17 cellular contexts compared by ENCODE assay signal in the genomic region with DNA sequence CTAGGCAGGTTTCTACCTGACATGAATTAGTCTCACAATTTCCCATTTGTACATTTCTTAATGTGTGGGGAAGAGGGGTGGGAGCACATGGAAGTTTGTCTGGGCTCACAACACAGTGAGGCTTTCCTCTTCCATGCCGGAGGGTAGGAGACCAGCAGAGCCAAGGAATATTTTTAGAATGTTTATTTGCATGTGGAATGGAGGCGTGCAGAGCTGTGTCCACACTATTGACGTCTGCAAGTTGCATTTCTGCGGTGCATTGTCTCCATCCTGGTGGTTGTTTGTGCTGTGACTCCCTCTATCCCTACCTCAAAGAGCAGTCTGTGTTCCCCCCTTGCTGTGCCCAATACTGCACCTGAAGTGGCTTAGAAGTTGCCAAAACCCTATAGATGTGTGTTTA.
DNase-seq lines count a peak whose midpoint lies in the region; ATAC-seq and TF ChIP-seq lines count a peak whose summit lies in the region.
"Had no signal": no experiment of that assay in that cellular context is flagged by ENCODE, and none has a peak within 500 bp of the region (broad histone marks: within the 10 kb centered on the region; RNA-seq: fewer than 3 reads in every experiment).

No MANE protein-coding gene starts in this region.

- peak overlapping the region in 1 of 2 experiments; percentile 4 for H3K18ac ChIP-seq in mesenchymal stem cell (ENCODE audit: low read depth in 1 of 2, low read length in 2 of 2)

- H3K27ac ChIP-seq in mesenchymal stem cell (ENCODE audit: low read length, poor library complexity, severe bottlenecking): no peak overlapping the region
- H3K27ac ChIP-seq: 22Rv1; A549; BLaER1 treated with 17β-estradiol and CSF1 and Interleukin-3, amounts not matched to agents 10 nM and 100 nM had no signal

- H3K27ac Mint-ChIP-seq in T-helper 2 cell treated with Interferon-gamma antibody and Interleukin-4, amounts not matched to agents 5 μg/mL and 100 μg/mL, for 36 hours: no peak overlapping the region
- no peak overlapping the region for H3K27ac Mint-ChIP-seq in activated naive CD8-positive, alpha-beta T cell treated with anti-CD3 and anti-CD28 coated beads for 36 hours
- H3K27ac Mint-ChIP-seq: B cell; CD8-positive, alpha-beta T cell had no signal

- H3K23ac ChIP-seq in mesenchymal stem cell (ENCODE audit: low read length in 2 of 2): no peak overlapping the region

- no peak for TF ChIP-seq CTCF in astrocyte of the spinal cord (IDR thresholded peaks at IDR 0.05; ENCODE audit: low read depth, low read length)

- WGBS in mesenchymal stem cell: 81% methylated on average over 4 of the region's 4 CpGs

- peak; percentile 4 for DNase-seq in NCI-H2107 treated with DMSO at 0.1 percent for 48 hours (lab: John Stamatoyannopoulos, UW; ENCODE audit: unreplicated experiment)
- DNase-seq in NCI-H2107 (lab: John Stamatoyannopoulos, UW): no peak
- peak; percentile 23 for DNase-seq in astrocyte of the spinal cord (ENCODE audit: low read depth, low spot score)
- DNase-seq in mesenchymal stem cell: peak; percentile 40
- DNase-seq in T-helper 2 cell treated with Interferon-gamma antibody and Interleukin-4, amounts not matched to agents 5 μg/mL and 100 μg/mL, for 36 hours (ENCODE audit: low spot score): no peak
- no peak for DNase-seq in activated naive CD8-positive, alpha-beta T cell treated with anti-CD3 and anti-CD28 coated beads for 36 hours
- DNase-seq: Calu3; CD8-positive, alpha-beta T cell; DMS79 treated with DMSO at 0.1 percent for 48 hours; GF-D8; GOT3; H7 had no signal

- no peaks in the 10 kb centered on the region for H3K36me3 ChIP-seq in mesenchymal stem cell (ENCODE audit: control insufficient read depth in 1 of 2, insufficient read depth in 2 of 2, low read depth in 1 of 2, low read length in 2 of 2)
- H3K36me3 ChIP-seq: BLaER1 treated with 17β-estradiol and CSF1 and Interleukin-3, amounts not matched to agents 10 nM and 100 nM had no signal

- H2AFZ ChIP-seq in mesenchymal stem cell (ENCODE audit: low read depth, low read length): no peak overlapping the region

- H3K4me3 ChIP-seq in astrocyte of the spinal cord (ENCODE audit: low read depth, low read length): no peak overlapping the region
- H3K4me3 ChIP-seq in mesenchymal stem cell (ENCODE audit: insufficient read depth in 1 of 2, low read depth in 1 of 2, low read length in 2 of 2): no peak overlapping the region
- H3K4me3 ChIP-seq: A549; BLaER1 treated with 17β-estradiol and CSF1 and Interleukin-3, amounts not matched to agents 10 nM and 100 nM had no signal

- H2BK120ac ChIP-seq in mesenchymal stem cell (ENCODE audit: low read depth, low read length): no peak overlapping the region

- no peak overlapping the region for H3K9ac ChIP-seq in mesenchymal stem cell (ENCODE audit: low read length)
- H3K9ac ChIP-seq: BLaER1 treated with 17β-estradiol and CSF1 and Interleukin-3, amounts not matched to agents 10 nM and 100 nM had no signal

- H3K79me1 ChIP-seq in mesenchymal stem cell (replicated peaks; ENCODE audit: low read length, poor library complexity, severe bottlenecking): no peaks in the 10 kb centered on the region

- no peaks in the 10 kb centered on the region for H3K4me1 Mint-ChIP-seq in T-helper 2 cell treated with Interferon-gamma antibody and Interleukin-4, amounts not matched to agents 5 μg/mL and 100 μg/mL, for 36 hours (ENCODE audit: low read depth)
- no peaks in the 10 kb centered on the region for H3K4me1 Mint-ChIP-seq in activated naive CD8-positive, alpha-beta T cell treated with anti-CD3 and anti-CD28 coated beads for 36 hours
- H3K4me1 Mint-ChIP-seq: B cell had no signal

- H3K14ac ChIP-seq in mesenchymal stem cell (ENCODE audit: low read length in 2 of 2): no peak overlapping the region

- H3K36me3 Mint-ChIP-seq in T-helper 2 cell treated with Interferon-gamma antibody and Interleukin-4, amounts not matched to agents 5 μg/mL and 100 μg/mL, for 36 hours (ENCODE audit: low read depth): no peaks in the 10 kb centered on the region
- no peaks in the 10 kb centered on the region for H3K36me3 Mint-ChIP-seq in activated naive CD8-positive, alpha-beta T cell treated with anti-CD3 and anti-CD28 coated beads for 36 hours
- H3K36me3 Mint-ChIP-seq: CD8-positive, alpha-beta T cell had no signal

- H3K27me3 Mint-ChIP-seq in T-helper 2 cell treated with Interferon-gamma antibody and Interleukin-4, amounts not matched to agents 5 μg/mL and 100 μg/mL, for 36 hours (ENCODE audit: low read depth): no peaks in the 10 kb centered on the region
- H3K27me3 Mint-ChIP-seq in activated naive CD8-positive, alpha-beta T cell treated with anti-CD3 and anti-CD28 coated beads for 36 hours: no peaks in the 10 kb centered on the region
- H3K27me3 Mint-ChIP-seq: B cell had no signal

- in situ Hi-C loops in astrocyte of the spinal cord (cut with HindIII; ENCODE audit: low sequenced_read_pairs): no loop called here

- H2BK5ac ChIP-seq in mesenchymal stem cell (ENCODE audit: low read depth, low read length, poor library complexity, severe bottlenecking): no peak overlapping the region

- H3K27me3 ChIP-seq in mesenchymal stem cell (ENCODE audit: control insufficient read depth in 1 of 2, insufficient read depth in 1 of 2, low read length in 2 of 2): no peaks in the 10 kb centered on the region
- H3K27me3 ChIP-seq: BLaER1 treated with 17β-estradiol and CSF1 and Interleukin-3, amounts not matched to agents 10 nM and 100 nM had no signal

- no peak overlapping the region for H3K4me3 Mint-ChIP-seq in T-helper 2 cell treated with Interferon-gamma antibody and Interleukin-4, amounts not matched to agents 5 μg/mL and 100 μg/mL, for 36 hours
- H3K4me3 Mint-ChIP-seq in activated naive CD8-positive, alpha-beta T cell treated with anti-CD3 and anti-CD28 coated beads for 36 hours: no peak overlapping the region
- H3K4me3 Mint-ChIP-seq: B cell; CD8-positive, alpha-beta T cell had no signal

- no peak overlapping the region for H3K4ac ChIP-seq in mesenchymal stem cell (ENCODE audit: low read depth in 1 of 2, low read length in 2 of 2)

- H2BK15ac ChIP-seq in mesenchymal stem cell (ENCODE audit: low read depth, poor library complexity, severe bottlenecking): no peak overlapping the region

- H2AK5ac ChIP-seq in mesenchymal stem cell (ENCODE audit: low read length, severe bottlenecking): no peak overlapping the region

- H2BK12ac ChIP-seq in mesenchymal stem cell (ENCODE audit: low read length in 2 of 2): no peak overlapping the region

- H4K91ac ChIP-seq in mesenchymal stem cell (ENCODE audit: low read length): no peak overlapping the region

- peaks cover 3% of the 10 kb centered on the region for H3K9me3 ChIP-seq in mesenchymal stem cell (ENCODE audit: control insufficient read depth, low read length)
- H3K9me3 ChIP-seq: A549; BLaER1 treated with 17β-estradiol and CSF1 and Interleukin-3, amounts not matched to agents 10 nM and 100 nM had no signal

- no peaks in the 10 kb centered on the region for H3K4me1 ChIP-seq in mesenchymal stem cell (ENCODE audit: control insufficient read depth, insufficient read depth, low read depth, low read length)
- H3K4me1 ChIP-seq: A549 had no signal

- H3K4me2 ChIP-seq in mesenchymal stem cell (ENCODE audit: low read length, poor library complexity, severe bottlenecking): no peak overlapping the region
- H3K4me2 ChIP-seq: A549; BLaER1 treated with 17β-estradiol and CSF1 and Interleukin-3, amounts not matched to agents 10 nM and 100 nM had no signal

- peaks cover 3% of the 10 kb centered on the region for H3K9me3 Mint-ChIP-seq in T-helper 2 cell treated with Interferon-gamma antibody and Interleukin-4, amounts not matched to agents 5 μg/mL and 100 μg/mL, for 36 hours
- no peaks in the 10 kb centered on the region for H3K9me3 Mint-ChIP-seq in activated naive CD8-positive, alpha-beta T cell treated with anti-CD3 and anti-CD28 coated beads for 36 hours

- no peak for ATAC-seq in HG03521 (IDR thresholded peaks at IDR 0.05; ENCODE audit: unreplicated experiment)
- ATAC-seq: A549; CD8-positive, alpha-beta T cell had no signal

- no peak overlapping the region for H4K8ac ChIP-seq in mesenchymal stem cell (ENCODE audit: low read length)

Comparison
In these comparisons a context has a peak if more than half of its experiments do, and no peak if none do; other contexts are left out.
1. DNase-seq: peak in NCI-H2107 treated with DMSO at 0.1 percent for 48 hours (single experiment), astrocyte of the spinal cord (single experiment) and mesenchymal stem cell (single experiment); none in NCI-H2107 (single experiment), T-helper 2 cell treated with Interferon-gamma antibody and Interleukin-4, amounts not matched to agents 5 μg/mL and 100 μg/mL, for 36 hours (single experiment) and activated naive CD8-positive, alpha-beta T cell treated with anti-CD3 and anti-CD28 coated beads for 36 hours (single experiment).